In genomic region chr6:27156874-27157460, GRCh38 we compare ENCODE assay signal across 8 cellular contexts.
DNase-seq lines count a peak whose midpoint lies in the region; FAIRE-seq and TF ChIP-seq lines count a peak whose summit lies in the region.

No MANE protein-coding gene starts in this region.

- peak overlapping the region; percentile 84 for H3K27ac Mint-ChIP-seq in activated T-cell treated with anti-CD3 and anti-CD28 coated beads, Interleukin-2, amount 50 U/mL, for 24 hours
- peak overlapping the region; percentile 80 for H3K27ac Mint-ChIP-seq in activated T-helper 2 cell treated with anti-CD3 and anti-CD28 coated beads, Interferon-gamma antibody, Interleukin-2, Interleukin-4, amounts not matched to agents 10 μg/mL and 5 μg/mL and 100 μg/mL, durations not matched to agents 14 hours and 24 hours and 36 hours

- peak overlapping the region; percentile 95 for H2AFZ ChIP-seq in keratinocyte (ENCODE audit: control insufficient read depth, low read length)

- H3K4me2 ChIP-seq in keratinocyte (ENCODE audit: control insufficient read depth, extremely low read depth, insufficient read depth, low read depth, low read length) = peak overlapping the region; percentile 90

- no peaks in the 10 kb centered on the region for H3K9me3 Mint-ChIP-seq in activated T-cell treated with anti-CD3 and anti-CD28 coated beads, Interleukin-2, amount 50 U/mL, for 24 hours
- no peaks in the 10 kb centered on the region for H3K9me3 Mint-ChIP-seq in activated T-helper 2 cell treated with anti-CD3 and anti-CD28 coated beads, Interferon-gamma antibody, Interleukin-2, Interleukin-4, amounts not matched to agents 10 μg/mL and 5 μg/mL and 100 μg/mL, durations not matched to agents 14 hours and 24 hours and 36 hours

- peaks cover 48% of the 10 kb centered on the region for H3K4me1 Mint-ChIP-seq in activated T-cell treated with anti-CD3 and anti-CD28 coated beads, Interleukin-2, amount 50 U/mL, for 24 hours (ENCODE audit: low read depth)
- peaks cover 50% of the 10 kb centered on the region for H3K4me1 Mint-ChIP-seq in activated T-helper 2 cell treated with anti-CD3 and anti-CD28 coated beads, Interferon-gamma antibody, Interleukin-2, Interleukin-4, amounts not matched to agents 10 μg/mL and 5 μg/mL and 100 μg/mL, durations not matched to agents 14 hours and 24 hours and 36 hours (ENCODE audit: low read depth)

- H3K9me3 ChIP-seq in keratinocyte (ENCODE audit: control insufficient read depth, low read depth, low read length) (no peaks in the 10 kb centered on the region), tibial artery (no peaks in the 10 kb centered on the region)

- DNase-seq in activated T-cell treated with anti-CD3 and anti-CD28 coated beads, Interleukin-2, amount 50 U/mL, for 24 hours = no peak
- no peak for DNase-seq in activated T-cell treated with anti-CD3 and anti-CD28 coated beads, Interleukin-2, amount 50 U/mL, for 48 hours
- no peak for DNase-seq in activated T-helper 2 cell treated with anti-CD3 and anti-CD28 coated beads, Interferon-gamma antibody, Interleukin-2, Interleukin-4, amounts not matched to agents 10 μg/mL and 5 μg/mL and 100 μg/mL, durations not matched to agents 14 hours and 24 hours and 36 hours (ENCODE audit: low spot score)
- DNase-seq in keratinocyte (ENCODE audit: low read depth, low spot score) (no peak), tibial artery (no peak), NCI-H1105 (lab: John Stamatoyannopoulos, UW) (no peak), NCI-H2196 (lab: John Stamatoyannopoulos, UW; ENCODE audit: unreplicated experiment) (no peak), hepatic stellate cell (ENCODE audit: low spot score) (no peak)

- intact Hi-C loops in activated T-helper 2 cell treated with anti-CD3 and anti-CD28 coated beads, Interferon-gamma antibody, Interleukin-2, Interleukin-4, amounts not matched to agents 10 μg/mL and 5 μg/mL and 100 μg/mL, durations not matched to agents 14 hours and 24 hours and 36 hours (cut with micrococcal nuclease) = loop anchor here (1.0 to 5.0 kb wide), 2 partner anchors 10 to 345 kb away; a partner anchor contains a TSS
- intact Hi-C loops in tibial artery (cut with DNase I; ENCODE audit: low total_unique reads) = no loop called here

- no peaks in the 10 kb centered on the region for H3K79me2 ChIP-seq in keratinocyte (ENCODE audit: control insufficient read depth, insufficient read depth, low read length)

- H3K36me3 ChIP-seq in keratinocyte (ENCODE audit: control insufficient read depth in 2 of 2, extremely low read depth in 1 of 2, insufficient read depth in 2 of 2, low read length in 2 of 2) (no peaks in the 10 kb centered on the region), tibial artery (no peaks in the 10 kb centered on the region)

- H3K27me3 Mint-ChIP-seq in activated T-cell treated with anti-CD3 and anti-CD28 coated beads, Interleukin-2, amount 50 U/mL, for 24 hours = no peaks in the 10 kb centered on the region
- H3K27me3 Mint-ChIP-seq in activated T-helper 2 cell treated with anti-CD3 and anti-CD28 coated beads, Interferon-gamma antibody, Interleukin-2, Interleukin-4, amounts not matched to agents 10 μg/mL and 5 μg/mL and 100 μg/mL, durations not matched to agents 14 hours and 24 hours and 36 hours (ENCODE audit: low read depth) = no peaks in the 10 kb centered on the region

- no peak for FAIRE-seq in keratinocyte (lab: Jason Lieb, UNC)

- H3K27ac ChIP-seq in keratinocyte (ENCODE audit: control insufficient read depth, insufficient read depth, low read length) (peak overlapping the region; percentile 25), tibial artery (peak overlapping the region in 1 of 2 donors; percentile 4)

- H3K4me1 ChIP-seq in keratinocyte (ENCODE audit: control insufficient read depth, extremely low read depth, insufficient read depth, low read length) (peaks cover 5% of the 10 kb centered on the region), tibial artery (peaks cover 0 to 10% (median 4%) of the 10 kb centered on the region in 4 donors)

- H3K36me3 Mint-ChIP-seq in activated T-cell treated with anti-CD3 and anti-CD28 coated beads, Interleukin-2, amount 50 U/mL, for 24 hours (ENCODE audit: low read depth) = no peaks in the 10 kb centered on the region
- H3K36me3 Mint-ChIP-seq in activated T-helper 2 cell treated with anti-CD3 and anti-CD28 coated beads, Interferon-gamma antibody, Interleukin-2, Interleukin-4, amounts not matched to agents 10 μg/mL and 5 μg/mL and 100 μg/mL, durations not matched to agents 14 hours and 24 hours and 36 hours (ENCODE audit: low read depth) = no peaks in the 10 kb centered on the region

- H3K9me1 ChIP-seq in keratinocyte (ENCODE audit: control insufficient read depth, extremely low read depth, insufficient read depth, low read length) = no peaks in the 10 kb centered on the region

- peak overlapping the region; percentile 70 for H3K9ac ChIP-seq in keratinocyte (ENCODE audit: control insufficient read depth, extremely low read depth, insufficient read depth, low read length)

- dilution Hi-C loops in keratinocyte (cut with MboI; ENCODE audit: extremely low pct_ligation_motif_present, low sequenced_read_pairs) = no loop called here

- H3K4me3 ChIP-seq in keratinocyte (ENCODE audit: control insufficient read depth in 2 of 3, extremely low read depth in 1 of 3, insufficient read depth in 2 of 3, low read depth in 1 of 3, low read length in 3 of 3) = peak overlapping the region; percentile 48 to 81 (median 81)
- H3K4me3 ChIP-seq in tibial artery = peak overlapping the region; percentile 37 to 50

- H3K27me3 ChIP-seq in keratinocyte (ENCODE audit: control insufficient read depth, extremely low read depth, insufficient read depth, low read length) = no peaks in the 10 kb centered on the region
- no peaks in the 10 kb centered on the region for H3K27me3 ChIP-seq in tibial artery

- H3K4me3 Mint-ChIP-seq in activated T-cell treated with anti-CD3 and anti-CD28 coated beads, Interleukin-2, amount 50 U/mL, for 24 hours = peak overlapping the region; percentile 74
- peak overlapping the region; percentile 78 for H3K4me3 Mint-ChIP-seq in activated T-helper 2 cell treated with anti-CD3 and anti-CD28 coated beads, Interferon-gamma antibody, Interleukin-2, Interleukin-4, amounts not matched to agents 10 μg/mL and 5 μg/mL and 100 μg/mL, durations not matched to agents 14 hours and 24 hours and 36 hours (ENCODE audit: low read depth)

- TF ChIP-seq CTCF in keratinocyte (optimal IDR thresholded peaks at IDR 0.05 in 1 of 3, IDR thresholded peaks at IDR 0.05 in 1 of 3, conservative IDR thresholded peaks at IDR 0.05 in 1 of 3; ENCODE audit: extremely low read depth in 1 of 3, insufficient read depth in 2 of 3, low read length in 3 of 3) (no peak), tibial artery (IDR thresholded peaks at IDR 0.05) (no peak)

- no peaks in the 10 kb centered on the region for H4K20me1 ChIP-seq in keratinocyte (ENCODE audit: control insufficient read depth, extremely low read depth, insufficient read depth, low read length)
